Comparison of ENCODE assay signal across 13 cellular contexts in genomic region chr5:126471875-126472537, GRCh38. TPM values are rescaled to one million over a fixed set of nuclear protein-coding genes. Genes with fewer than 3 reads are reported as not detected.
DNase-seq lines count a peak whose midpoint lies in the region; ATAC-seq and TF ChIP-seq lines count a peak whose summit lies in the region.
"Had no signal": no experiment of that assay in that cellular context is flagged by ENCODE, and none has a peak within 500 bp of the region (broad histone marks: within the 10 kb centered on the region; RNA-seq: fewer than 3 reads in every experiment).

No MANE protein-coding gene starts in this region.

- peak; percentile 70 for DNase-seq in BJ (ENCODE audit: low read depth)
- peak; percentile 52 for DNase-seq in HPDE6-E6E7 (ENCODE audit: extremely low spot score)
- no peak for DNase-seq in chondrocyte (ENCODE audit: low spot score)
- no peak for DNase-seq in left lobe of liver (ENCODE audit: low spot score)
- no peak for DNase-seq in H7
- DNase-seq: COR-L47, foreskin melanocyte, Karpas-422, naive B cell, NCI-H526 treated with DMSO at 0.1 percent for 48 hours had no signal

- ATAC-seq in HG03457 (IDR thresholded peaks at IDR 0.05; ENCODE audit: unreplicated experiment), result no peak
- no peak for ATAC-seq in GM19467 (IDR thresholded peaks at IDR 0.05; ENCODE audit: unreplicated experiment)
- no peak for ATAC-seq in left lobe of liver

- H3K36me3 ChIP-seq in BJ (ENCODE audit: control insufficient read depth, insufficient read depth, low read length) (peaks cover 9% of the 10 kb centered on the region), H7 (replicated peaks; ENCODE audit: control insufficient read depth, insufficient read depth, low read length) (peaks cover 12% of the 10 kb centered on the region)

- H3K9me3 Mint-ChIP-seq in chondrocyte (ENCODE audit: low read depth) (no peaks in the 10 kb centered on the region), nephron (no peaks in the 10 kb centered on the region)
- H3K9me3 Mint-ChIP-seq: naive B cell had no signal

- TF ChIP-seq CTCF in BJ (IDR thresholded peaks at IDR 0.05; ENCODE audit: insufficient read depth, low read depth, low read length), result no peak
- no peak for TF ChIP-seq CTCF in chondrocyte (IDR thresholded peaks at IDR 0.05)
- no peak for TF ChIP-seq CTCF in nephron (IDR thresholded peaks at IDR 0.05; ENCODE audit: unreplicated experiment in 3 of 3)

- H3K4me3 Mint-ChIP-seq in chondrocyte (ENCODE audit: unreplicated experiment) (no peak overlapping the region), nephron (no peak overlapping the region)
- H3K4me3 Mint-ChIP-seq: naive B cell had no signal

- peaks cover 14% of the 10 kb centered on the region for H3K36me3 Mint-ChIP-seq in chondrocyte (ENCODE audit: low read depth)
- peaks cover 22% of the 10 kb centered on the region for H3K36me3 Mint-ChIP-seq in nephron (ENCODE audit: low read depth)
- H3K36me3 Mint-ChIP-seq: naive B cell had no signal

- H3K27ac Mint-ChIP-seq in chondrocyte (ENCODE audit: unreplicated experiment), result peak overlapping the region; percentile 67
- peak overlapping the region; percentile 70 to 81 (median 74) for H3K27ac Mint-ChIP-seq in nephron
- H3K27ac Mint-ChIP-seq: naive B cell had no signal

- CTCF ChIA-PET in BJ (lab: Yijun Ruan, JAX), result interaction anchor here (0.9 to 2.3 kb wide), 5 partner anchors 10 to 118 kb away, joined by 3 to 7 read pairs (median 4); no protein-coding TSS in a partner anchor

- H3K4me1 Mint-ChIP-seq in chondrocyte (ENCODE audit: low read depth), result peaks cover 53% of the 10 kb centered on the region
- H3K4me1 Mint-ChIP-seq in nephron, result peaks cover 6% of the 10 kb centered on the region
- H3K4me1 Mint-ChIP-seq: naive B cell had no signal

- H3K27me3 Mint-ChIP-seq in chondrocyte (ENCODE audit: low read depth), result no peaks in the 10 kb centered on the region
- no peaks in the 10 kb centered on the region for H3K27me3 Mint-ChIP-seq in nephron (ENCODE audit: low read depth)
- H3K27me3 Mint-ChIP-seq: naive B cell had no signal

- POLR2A ChIA-PET in BJ (lab: Charles Lee), result interaction anchor here (0.6 to 1.1 kb wide), 5 partner anchors 9 to 60 kb away, joined by 3 to 10 read pairs (median 4); partner anchors contain the start of gene GRAMD2B

- H3K27me3 ChIP-seq in BJ (ENCODE audit: control insufficient read depth, insufficient read depth, low read length) (no peaks in the 10 kb centered on the region), H7 (ENCODE audit: control insufficient read depth, insufficient read depth, low read length) (no peaks in the 10 kb centered on the region)

- H3K4me3 ChIP-seq in BJ (ENCODE audit: low read depth, low read length) (no peak overlapping the region), H7 (ENCODE audit: insufficient read depth, low read depth, low read length) (no peak overlapping the region)

RNA-seq across cellular contexts. Expression of gene GRAMD2B, which starts 48.8 kb away (rescaled TPM):
- 77.9 and 122 TPM in 2 replicates for polyA plus RNA-seq in BJ (2011; rRNA removed)
- polyA minus RNA-seq in BJ (2011; rRNA and poly(A)+ RNA removed), result 22.7 and 25.6 TPM in 2 replicates
- total RNA-seq in chondrocyte (56.5 to 72.4 TPM (median 61.5 TPM) in 3 replicates), left lobe of liver (18.7 TPM)
- total RNA-seq in H7 (2014; rRNA removed; shearing (Covaris generic)), result 4.1 and 7.1 TPM in 2 replicates

Comparison
In these comparisons a context has a peak if more than half of its experiments do, and no peak if none do; other contexts are left out.
1. DNase-seq: peak in BJ (single experiment) and HPDE6-E6E7 (single experiment); none in chondrocyte (single experiment), left lobe of liver (single experiment) and H7 (single experiment).